20 cellular contexts compared by ENCODE assay signal in the genomic region with DNA sequence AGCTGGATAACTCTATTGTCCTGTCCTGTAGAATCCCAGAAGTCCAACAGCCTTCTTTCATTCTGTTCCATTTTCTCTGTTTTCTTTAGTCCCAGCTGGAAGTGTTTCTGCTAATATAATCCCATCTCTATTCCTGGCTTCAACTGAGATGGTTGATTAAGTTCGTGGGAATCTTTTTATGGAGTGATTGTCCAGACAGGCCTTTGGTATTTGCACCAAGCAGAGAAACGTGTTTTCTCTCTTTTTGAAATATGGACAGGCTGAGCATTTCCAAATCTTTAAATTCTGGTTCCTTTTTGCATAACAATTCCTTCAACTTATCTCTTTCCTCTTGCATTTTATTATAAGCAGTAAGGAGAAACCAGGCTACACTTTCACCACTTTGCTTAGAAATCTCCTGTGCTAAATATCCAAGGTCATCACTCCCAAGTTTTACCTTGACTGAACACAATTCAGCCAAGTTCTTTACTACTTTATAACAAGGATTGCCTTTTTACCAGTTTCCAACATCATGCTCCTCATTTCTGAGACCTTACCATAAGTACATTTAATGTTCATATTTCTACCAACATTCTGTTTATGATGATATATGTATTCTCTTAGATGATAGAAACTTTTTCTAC.
DNase-seq lines count a peak whose midpoint lies in the region; TF ChIP-seq lines count a peak whose summit lies in the region.
"Had no signal": no experiment of that assay in that cellular context is flagged by ENCODE, and none has a peak within 500 bp of the region (broad histone marks: within the 10 kb centered on the region; RNA-seq: fewer than 3 reads in every experiment).

No MANE protein-coding gene starts in this region.

- peaks cover 26% of the 10 kb centered on the region for H3K9me3 Mint-ChIP-seq in neural progenitor cell

- TF ChIP-seq CTCF in AG10803 (conservative IDR thresholded peaks at IDR 0.05; ENCODE audit: low read length) (no peak), RWPE1 (conservative IDR thresholded peaks at IDR 0.05; ENCODE audit: low read depth) (no peak), neural progenitor cell (IDR thresholded peaks at IDR 0.05) (no peak)

- DNase-seq in AG10803 (ENCODE audit: low read depth) (peak; percentile 31), RWPE1 (ENCODE audit: low spot score) (no peak), fibroblast of peridontal ligament (ENCODE audit: extremely low read depth) (peak; percentile 43), neural progenitor cell (ENCODE audit: low spot score) (no peak), iPS-NIHi7 (ENCODE audit: extremely low spot score) (no peak), germinal center (ENCODE audit: low spot score) (no peak)
- DNase-seq in activated CD8-positive, alpha-beta memory T cell treated with anti-CD3 and anti-CD28 coated beads, Interleukin-2, amount 50 U/mL, for 48 hours: no peak
- no peak for DNase-seq in effector CD4-positive, alpha-beta T cell
- DNase-seq: C1 segment of cervical spinal cord; CD8-positive, alpha-beta T cell; DND-41; GM23248; H9; HFFc6; Kasumi-1; MG63; NCI-H1417; NCI-H1930; NCI-H524 treated with DMSO at 0.1 percent for 48 hours had no signal

- CTCF ChIA-PET in RWPE1 (lab: Yijun Ruan, JAX): interaction anchor here (0.7 kb wide), 1 partner anchor 459 kb away, joined by 3 read pairs; no protein-coding TSS in a partner anchor

- H3K36me3 ChIP-seq in neural progenitor cell: no peaks in the 10 kb centered on the region
- H3K36me3 ChIP-seq: MG63, Peyer's patch had no signal

- no peaks in the 10 kb centered on the region for H3K9me3 ChIP-seq in neural progenitor cell (ENCODE audit: low read depth)

- H3F3A ChIP-seq in neural progenitor cell (ENCODE audit: low read depth): peaks cover 21% of the 10 kb centered on the region

- H3K27me3 ChIP-seq in neural progenitor cell: no peaks in the 10 kb centered on the region
- H3K27me3 ChIP-seq: MG63, Peyer's patch had no signal

- POLR2A ChIA-PET in RWPE1 (lab: Yijun Ruan, JAX; ENCODE audit: low non-redundant PET): interaction anchor here (0.6 kb wide), 1 partner anchor 49 kb away, joined by 4 read pairs; no protein-coding TSS in a partner anchor

- H3K4me1 ChIP-seq in neural progenitor cell: peaks cover 8% of the 10 kb centered on the region
- H3K4me1 ChIP-seq: Peyer's patch had no signal

- H3K79me2 ChIP-seq in neural progenitor cell (ENCODE audit: low read depth): no peaks in the 10 kb centered on the region

- H3K4me3 ChIP-seq in AG10803 (ENCODE audit: low read length): no peak overlapping the region
- no peak overlapping the region for H3K4me3 ChIP-seq in neural progenitor cell
- H3K4me3 ChIP-seq: GM23248, MG63, Peyer's patch had no signal

- no peak overlapping the region for H2AFZ ChIP-seq in neural progenitor cell (replicated peaks)
- H2AFZ ChIP-seq: GM23248 had no signal

- H3K36me3 Mint-ChIP-seq in neural progenitor cell: no peaks in the 10 kb centered on the region

- H3K4me3 Mint-ChIP-seq in neural progenitor cell: no peak overlapping the region
- H3K4me3 Mint-ChIP-seq: CD8-positive, alpha-beta T cell; H9; HFFc6 had no signal

- H3K27me3 Mint-ChIP-seq in neural progenitor cell (ENCODE audit: insufficient read depth, low read depth): peaks cover 16% of the 10 kb centered on the region

- H3K9ac ChIP-seq in neural progenitor cell: no peak overlapping the region
- H3K9ac ChIP-seq: GM23248 had no signal

- peaks cover 28% of the 10 kb centered on the region for H3K4me1 Mint-ChIP-seq in neural progenitor cell

- peak overlapping the region; percentile 79 for H3K27ac ChIP-seq in RWPE1
- H3K27ac ChIP-seq in neural progenitor cell: no peak overlapping the region
- H3K27ac ChIP-seq: GM23248, Peyer's patch had no signal

- H4K20me1 ChIP-seq in neural progenitor cell (ENCODE audit: low read depth): no peaks in the 10 kb centered on the region

- no peak overlapping the region for H3K4me2 ChIP-seq in neural progenitor cell

- H3K27ac Mint-ChIP-seq in neural progenitor cell: peak overlapping the region; percentile 76
- H3K27ac Mint-ChIP-seq: CD8-positive, alpha-beta T cell; H9; HFFc6 had no signal

Comparison
In these comparisons a context has a peak if more than half of its experiments do, and no peak if none do; other contexts are left out.
1. DNase-seq: peak in AG10803 (single experiment) and fibroblast of peridontal ligament (single experiment); none in RWPE1 (single experiment), neural progenitor cell (single experiment), activated CD8-positive, alpha-beta memory T cell treated with anti-CD3 and anti-CD28 coated beads, Interleukin-2, amount 50 U/mL, for 48 hours (single experiment), iPS-NIHi7 (single experiment), effector CD4-positive, alpha-beta T cell (single experiment) and germinal center (single experiment).